ENCODE assay signal across 1 cellular context in genomic region chr10:95561200-95562177, GRCh38.
TF ChIP-seq lines count a peak whose summit lies in the region.

Gene SORBS1 (minus strand): TSS chr10:95561371. CDS start chr10:95441135, 120,236 bp downstream.

TF ChIP-seq in K562, 482 proteins besides CTCF, POLR2A, EP300 and RAD21 (continued from another document and continues in another):
- TF ChIP-seq, protein P1, sequence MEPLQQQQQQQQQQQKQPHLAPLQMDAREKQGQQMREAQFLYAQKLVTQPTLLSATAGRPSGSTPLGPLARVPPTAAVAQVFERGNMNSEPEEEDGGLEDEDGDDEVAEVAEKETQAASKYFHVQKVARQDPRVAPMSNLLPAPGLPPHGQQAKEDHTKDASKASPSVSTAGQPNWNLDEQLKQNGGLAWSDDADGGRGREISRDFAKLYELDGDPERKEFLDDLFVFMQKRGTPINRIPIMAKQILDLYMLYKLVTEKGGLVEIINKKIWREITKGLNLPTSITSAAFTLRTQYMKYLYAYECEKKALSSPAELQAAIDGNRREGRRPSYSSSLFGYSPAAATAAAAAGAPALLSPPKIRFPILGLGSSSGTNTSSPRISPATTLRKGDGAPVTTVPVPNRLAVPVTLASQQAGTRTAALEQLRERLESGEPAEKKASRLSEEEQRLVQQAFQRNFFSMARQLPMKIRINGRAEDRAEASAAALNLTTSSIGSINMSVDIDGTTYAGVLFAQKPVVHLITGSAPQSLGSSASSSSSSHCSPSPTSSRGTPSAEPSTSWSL (CRISPR knock-in tag; IDR thresholded peaks at IDR 0.05; ENCODE audit: borderline replicate concordance) = no peak
- no peak for TF ChIP-seq NBN (IDR thresholded peaks at IDR 0.05; ENCODE audit: low read depth)
- TF ChIP-seq RBM15 (IDR thresholded peaks at IDR 0.05; ENCODE audit: insufficient read depth, low read length) = no peak
- TF ChIP-seq KHSRP (IDR thresholded peaks at IDR 0.05) = no peak
- no peak for TF ChIP-seq ZNF668 (CRISPR knock-in tag; IDR thresholded peaks at IDR 0.05)
- TF ChIP-seq HDAC3 (IDR thresholded peaks at IDR 0.05; ENCODE audit: borderline replicate concordance, partially characterized antibody) = no peak
- TF ChIP-seq ZBTB1 (CRISPR knock-in tag; IDR thresholded peaks at IDR 0.05; ENCODE audit: borderline replicate concordance, low read depth) = no peak
- no peak for TF ChIP-seq EHMT2 (IDR thresholded peaks at IDR 0.05)
- TF ChIP-seq SUPT5H (IDR thresholded peaks at IDR 0.05) = no peak
- no peak for TF ChIP-seq SIN3B (IDR thresholded peaks at IDR 0.05; ENCODE audit: low read depth)
- no peak for TF ChIP-seq NCOR1 (IDR thresholded peaks at IDR 0.05)
- TF ChIP-seq, protein P2, sequence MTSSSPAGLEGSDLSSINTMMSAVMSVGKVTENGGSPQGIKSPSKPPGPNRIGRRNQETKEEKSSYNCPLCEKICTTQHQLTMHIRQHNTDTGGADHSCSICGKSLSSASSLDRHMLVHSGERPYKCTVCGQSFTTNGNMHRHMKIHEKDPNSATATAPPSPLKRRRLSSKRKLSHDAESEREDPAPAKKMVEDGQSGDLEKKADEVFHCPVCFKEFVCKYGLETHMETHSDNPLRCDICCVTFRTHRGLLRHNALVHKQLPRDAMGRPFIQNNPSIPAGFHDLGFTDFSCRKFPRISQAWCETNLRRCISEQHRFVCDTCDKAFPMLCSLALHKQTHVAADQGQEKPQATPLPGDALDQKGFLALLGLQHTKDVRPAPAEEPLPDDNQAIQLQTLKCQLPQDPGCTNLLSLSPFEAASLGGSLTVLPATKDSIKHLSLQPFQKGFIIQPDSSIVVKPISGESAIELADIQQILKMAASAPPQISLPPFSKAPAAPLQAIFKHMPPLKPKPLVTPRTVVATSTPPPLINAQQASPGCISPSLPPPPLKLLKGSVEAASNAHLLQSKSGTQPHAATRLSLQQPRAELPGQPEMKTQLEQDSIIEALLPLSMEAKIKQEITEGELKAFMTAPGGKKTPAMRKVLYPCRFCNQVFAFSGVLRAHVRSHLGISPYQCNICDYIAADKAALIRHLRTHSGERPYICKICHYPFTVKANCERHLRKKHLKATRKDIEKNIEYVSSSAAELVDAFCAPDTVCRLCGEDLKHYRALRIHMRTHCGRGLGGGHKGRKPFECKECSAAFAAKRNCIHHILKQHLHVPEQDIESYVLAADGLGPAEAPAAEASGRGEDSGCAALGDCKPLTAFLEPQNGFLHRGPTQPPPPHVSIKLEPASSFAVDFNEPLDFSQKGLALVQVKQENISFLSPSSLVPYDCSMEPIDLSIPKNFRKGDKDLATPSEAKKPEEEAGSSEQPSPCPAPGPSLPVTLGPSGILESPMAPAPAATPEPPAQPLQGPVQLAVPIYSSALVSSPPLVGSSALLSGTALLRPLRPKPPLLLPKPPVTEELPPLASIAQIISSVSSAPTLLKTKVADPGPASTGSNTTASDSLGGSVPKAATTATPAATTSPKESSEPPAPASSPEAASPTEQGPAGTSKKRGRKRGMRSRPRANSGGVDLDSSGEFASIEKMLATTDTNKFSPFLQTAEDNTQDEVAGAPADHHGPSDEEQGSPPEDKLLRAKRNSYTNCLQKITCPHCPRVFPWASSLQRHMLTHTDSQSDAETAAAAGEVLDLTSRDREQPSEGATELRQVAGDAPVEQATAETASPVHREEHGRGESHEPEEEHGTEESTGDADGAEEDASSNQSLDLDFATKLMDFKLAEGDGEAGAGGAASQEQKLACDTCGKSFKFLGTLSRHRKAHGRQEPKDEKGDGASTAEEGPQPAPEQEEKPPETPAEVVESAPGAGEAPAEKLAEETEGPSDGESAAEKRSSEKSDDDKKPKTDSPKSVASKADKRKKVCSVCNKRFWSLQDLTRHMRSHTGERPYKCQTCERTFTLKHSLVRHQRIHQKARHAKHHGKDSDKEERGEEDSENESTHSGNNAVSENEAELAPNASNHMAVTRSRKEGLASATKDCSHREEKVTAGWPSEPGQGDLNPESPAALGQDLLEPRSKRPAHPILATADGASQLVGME (CRISPR knock-in tag; IDR thresholded peaks at IDR 0.05) = no peak
- TF ChIP-seq, protein P3, sequence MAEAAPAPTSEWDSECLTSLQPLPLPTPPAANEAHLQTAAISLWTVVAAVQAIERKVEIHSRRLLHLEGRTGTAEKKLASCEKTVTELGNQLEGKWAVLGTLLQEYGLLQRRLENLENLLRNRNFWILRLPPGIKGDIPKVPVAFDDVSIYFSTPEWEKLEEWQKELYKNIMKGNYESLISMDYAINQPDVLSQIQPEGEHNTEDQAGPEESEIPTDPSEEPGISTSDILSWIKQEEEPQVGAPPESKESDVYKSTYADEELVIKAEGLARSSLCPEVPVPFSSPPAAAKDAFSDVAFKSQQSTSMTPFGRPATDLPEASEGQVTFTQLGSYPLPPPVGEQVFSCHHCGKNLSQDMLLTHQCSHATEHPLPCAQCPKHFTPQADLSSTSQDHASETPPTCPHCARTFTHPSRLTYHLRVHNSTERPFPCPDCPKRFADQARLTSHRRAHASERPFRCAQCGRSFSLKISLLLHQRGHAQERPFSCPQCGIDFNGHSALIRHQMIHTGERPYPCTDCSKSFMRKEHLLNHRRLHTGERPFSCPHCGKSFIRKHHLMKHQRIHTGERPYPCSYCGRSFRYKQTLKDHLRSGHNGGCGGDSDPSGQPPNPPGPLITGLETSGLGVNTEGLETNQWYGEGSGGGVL (CRISPR knock-in tag; IDR thresholded peaks at IDR 0.05) = no peak
- TF ChIP-seq RUNX1 (IDR thresholded peaks at IDR 0.05; ENCODE audit: low read depth) = no peak
- 0 out of 2 replicates have a peak, but pooled peaks have one; percentile 87 for TF ChIP-seq CBX1 (IDR thresholded peaks at IDR 0.05; ENCODE audit: low read depth)
- no peak for TF ChIP-seq ZBTB5 (IDR thresholded peaks at IDR 0.05)
- TF ChIP-seq TFAP4 (CRISPR knock-in tag; IDR thresholded peaks at IDR 0.05; ENCODE audit: borderline replicate concordance) = peak; percentile 87
- TF ChIP-seq E2F4 (CRISPR knock-in tag; IDR thresholded peaks at IDR 0.05; ENCODE audit: low read depth) = no peak
- TF ChIP-seq ZBTB8A (IDR thresholded peaks at IDR 0.05; ENCODE audit: partially characterized antibody) = no peak
- TF ChIP-seq TOE1 (IDR thresholded peaks at IDR 0.05; ENCODE audit: borderline replicate concordance) = 0 out of 2 replicates have a peak, but pooled peaks have one; percentile 19
- TF ChIP-seq TOE1 (CRISPR knock-in tag; IDR thresholded peaks at IDR 0.05; ENCODE audit: borderline replicate concordance, low read depth) = no peak
- TF ChIP-seq ZNF707 (CRISPR knock-in tag; conservative IDR thresholded peaks at IDR 0.05) = no peak
- TF ChIP-seq PCBP2 (IDR thresholded peaks at IDR 0.05; ENCODE audit: low read depth, low read length, poor library complexity, severe bottlenecking) = no peak
- no peak for TF ChIP-seq SNIP1 (IDR thresholded peaks at IDR 0.05; ENCODE audit: low read depth)
- TF ChIP-seq, protein P4, sequence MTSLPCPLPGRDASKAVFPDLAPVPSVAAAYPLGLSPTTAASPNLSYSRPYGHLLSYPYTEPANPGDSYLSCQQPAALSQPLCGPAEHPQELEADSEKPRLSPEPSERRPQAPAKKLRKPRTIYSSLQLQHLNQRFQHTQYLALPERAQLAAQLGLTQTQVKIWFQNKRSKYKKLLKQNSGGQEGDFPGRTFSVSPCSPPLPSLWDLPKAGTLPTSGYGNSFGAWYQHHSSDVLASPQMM (CRISPR knock-in tag; IDR thresholded peaks at IDR 0.05) = no peak
- no peak for TF ChIP-seq MGA (IDR thresholded peaks at IDR 0.05)
